ENCODE assay signal across 1 cellular context in the genomic region with DNA sequence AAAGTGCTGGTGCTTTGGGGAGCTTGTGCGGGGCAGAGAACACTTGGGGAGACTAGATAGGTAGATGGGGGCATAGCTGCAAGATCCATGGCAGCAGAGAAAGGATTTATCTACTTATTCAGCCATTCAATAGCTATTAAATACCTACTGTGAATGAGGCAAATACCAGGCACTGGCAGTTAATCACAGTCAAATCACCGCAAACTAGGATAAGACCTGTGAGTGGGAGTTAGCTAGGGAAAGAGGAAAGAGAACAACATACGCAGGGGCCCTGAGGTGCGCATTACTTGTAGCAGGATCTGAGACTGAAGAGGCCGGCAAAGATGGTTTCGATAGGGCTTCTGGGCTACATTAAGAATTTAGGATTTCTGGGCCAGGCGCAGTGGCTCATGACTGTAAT.
TF ChIP-seq lines count a peak whose summit lies in the region.

No MANE protein-coding gene starts in this region.

TF ChIP-seq in IMR-90, 13 proteins besides CTCF, POLR2A, EP300 and RAD21:
- no peak for TF ChIP-seq RCOR1 (IDR thresholded peaks at IDR 0.05; ENCODE audit: insufficient replicate concordance, low read length)
